Comparison of ENCODE assay signal across 2 cellular contexts in the genomic region with DNA sequence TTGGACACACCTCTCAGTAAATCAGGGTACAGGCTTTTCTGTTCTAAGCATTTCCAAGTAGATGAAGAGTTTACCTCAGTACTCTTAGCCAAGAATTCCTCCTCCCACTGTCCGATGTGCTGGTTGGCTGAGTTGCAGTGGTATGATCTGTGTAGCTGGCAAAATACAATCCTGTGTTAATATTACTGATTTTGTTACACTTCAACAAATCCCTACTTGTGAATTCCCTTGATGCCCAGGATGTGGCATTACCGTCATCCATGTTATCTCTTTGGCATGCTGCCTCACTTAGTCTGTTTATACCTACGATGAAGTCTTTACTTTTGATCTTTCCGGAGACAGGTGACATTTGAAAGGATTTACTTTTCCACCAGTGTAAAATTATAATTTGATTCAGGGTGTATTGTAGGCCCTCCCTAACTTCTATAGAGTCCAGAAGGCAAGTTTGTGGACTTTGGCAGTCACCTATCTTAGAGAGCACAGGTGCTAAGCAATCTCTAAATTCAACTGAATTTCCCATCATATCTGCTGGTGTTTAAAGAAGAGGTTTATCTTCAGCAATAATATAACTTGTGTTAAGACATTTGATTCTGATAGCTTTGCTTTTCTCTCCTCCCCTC.
TF ChIP-seq lines count a peak whose summit lies in the region.

No MANE protein-coding gene starts in this region.

TF ChIP-seq in SK-N-SH treated with all-trans-retinoic acid at 6 μM for 48 hours, 23 proteins besides CTCF, POLR2A, EP300 and RAD21 (continued from another document):
- TF ChIP-seq, protein P1, sequence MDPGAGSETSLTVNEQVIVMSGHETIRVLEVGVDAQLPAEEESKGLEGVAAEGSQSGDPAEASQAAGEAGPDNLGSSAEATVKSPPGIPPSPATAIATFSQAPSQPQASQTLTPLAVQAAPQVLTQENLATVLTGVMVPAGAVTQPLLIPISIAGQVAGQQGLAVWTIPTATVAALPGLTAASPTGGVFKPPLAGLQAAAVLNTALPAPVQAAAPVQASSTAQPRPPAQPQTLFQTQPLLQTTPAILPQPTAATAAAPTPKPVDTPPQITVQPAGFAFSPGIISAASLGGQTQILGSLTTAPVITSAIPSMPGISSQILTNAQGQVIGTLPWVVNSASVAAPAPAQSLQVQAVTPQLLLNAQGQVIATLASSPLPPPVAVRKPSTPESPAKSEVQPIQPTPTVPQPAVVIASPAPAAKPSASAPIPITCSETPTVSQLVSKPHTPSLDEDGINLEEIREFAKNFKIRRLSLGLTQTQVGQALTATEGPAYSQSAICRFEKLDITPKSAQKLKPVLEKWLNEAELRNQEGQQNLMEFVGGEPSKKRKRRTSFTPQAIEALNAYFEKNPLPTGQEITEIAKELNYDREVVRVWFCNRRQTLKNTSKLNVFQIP (CRISPR knock-in tag; IDR thresholded peaks at IDR 0.05; ENCODE audit: borderline replicate concordance, low read depth) = no peak
- TF ChIP-seq ZNF565 (CRISPR knock-in tag; conservative IDR thresholded peaks at IDR 0.05; ENCODE audit: low read depth) = no peak
- TF ChIP-seq TCF4 (CRISPR knock-in tag; IDR thresholded peaks at IDR 0.05; ENCODE audit: borderline replicate concordance) = no peak
- no peak for TF ChIP-seq RARB (CRISPR knock-in tag; IDR thresholded peaks at IDR 0.05)
- TF ChIP-seq, protein P2, sequence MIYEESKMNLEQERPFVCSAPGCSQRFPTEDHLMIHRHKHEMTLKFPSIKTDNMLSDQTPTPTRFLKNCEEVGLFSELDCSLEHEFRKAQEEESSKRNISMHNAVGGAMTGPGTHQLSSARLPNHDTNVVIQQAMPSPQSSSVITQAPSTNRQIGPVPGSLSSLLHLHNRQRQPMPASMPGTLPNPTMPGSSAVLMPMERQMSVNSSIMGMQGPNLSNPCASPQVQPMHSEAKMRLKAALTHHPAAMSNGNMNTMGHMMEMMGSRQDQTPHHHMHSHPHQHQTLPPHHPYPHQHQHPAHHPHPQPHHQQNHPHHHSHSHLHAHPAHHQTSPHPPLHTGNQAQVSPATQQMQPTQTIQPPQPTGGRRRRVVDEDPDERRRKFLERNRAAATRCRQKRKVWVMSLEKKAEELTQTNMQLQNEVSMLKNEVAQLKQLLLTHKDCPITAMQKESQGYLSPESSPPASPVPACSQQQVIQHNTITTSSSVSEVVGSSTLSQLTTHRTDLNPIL (CRISPR knock-in tag; IDR thresholded peaks at IDR 0.05; ENCODE audit: low read depth) = no peak
- TF ChIP-seq GLIS3 (CRISPR knock-in tag; IDR thresholded peaks at IDR 0.05) = no peak
- no peak for TF ChIP-seq ZFP3 (CRISPR knock-in tag; IDR thresholded peaks at IDR 0.05)
- TF ChIP-seq, protein P3, sequence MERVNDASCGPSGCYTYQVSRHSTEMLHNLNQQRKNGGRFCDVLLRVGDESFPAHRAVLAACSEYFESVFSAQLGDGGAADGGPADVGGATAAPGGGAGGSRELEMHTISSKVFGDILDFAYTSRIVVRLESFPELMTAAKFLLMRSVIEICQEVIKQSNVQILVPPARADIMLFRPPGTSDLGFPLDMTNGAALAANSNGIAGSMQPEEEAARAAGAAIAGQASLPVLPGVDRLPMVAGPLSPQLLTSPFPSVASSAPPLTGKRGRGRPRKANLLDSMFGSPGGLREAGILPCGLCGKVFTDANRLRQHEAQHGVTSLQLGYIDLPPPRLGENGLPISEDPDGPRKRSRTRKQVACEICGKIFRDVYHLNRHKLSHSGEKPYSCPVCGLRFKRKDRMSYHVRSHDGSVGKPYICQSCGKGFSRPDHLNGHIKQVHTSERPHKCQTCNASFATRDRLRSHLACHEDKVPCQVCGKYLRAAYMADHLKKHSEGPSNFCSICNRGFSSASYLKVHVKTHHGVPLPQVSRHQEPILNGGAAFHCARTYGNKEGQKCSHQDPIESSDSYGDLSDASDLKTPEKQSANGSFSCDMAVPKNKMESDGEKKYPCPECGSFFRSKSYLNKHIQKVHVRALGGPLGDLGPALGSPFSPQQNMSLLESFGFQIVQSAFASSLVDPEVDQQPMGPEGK (CRISPR knock-in tag; IDR thresholded peaks at IDR 0.05; ENCODE audit: borderline replicate concordance) = no peak
- TF ChIP-seq, protein P4, sequence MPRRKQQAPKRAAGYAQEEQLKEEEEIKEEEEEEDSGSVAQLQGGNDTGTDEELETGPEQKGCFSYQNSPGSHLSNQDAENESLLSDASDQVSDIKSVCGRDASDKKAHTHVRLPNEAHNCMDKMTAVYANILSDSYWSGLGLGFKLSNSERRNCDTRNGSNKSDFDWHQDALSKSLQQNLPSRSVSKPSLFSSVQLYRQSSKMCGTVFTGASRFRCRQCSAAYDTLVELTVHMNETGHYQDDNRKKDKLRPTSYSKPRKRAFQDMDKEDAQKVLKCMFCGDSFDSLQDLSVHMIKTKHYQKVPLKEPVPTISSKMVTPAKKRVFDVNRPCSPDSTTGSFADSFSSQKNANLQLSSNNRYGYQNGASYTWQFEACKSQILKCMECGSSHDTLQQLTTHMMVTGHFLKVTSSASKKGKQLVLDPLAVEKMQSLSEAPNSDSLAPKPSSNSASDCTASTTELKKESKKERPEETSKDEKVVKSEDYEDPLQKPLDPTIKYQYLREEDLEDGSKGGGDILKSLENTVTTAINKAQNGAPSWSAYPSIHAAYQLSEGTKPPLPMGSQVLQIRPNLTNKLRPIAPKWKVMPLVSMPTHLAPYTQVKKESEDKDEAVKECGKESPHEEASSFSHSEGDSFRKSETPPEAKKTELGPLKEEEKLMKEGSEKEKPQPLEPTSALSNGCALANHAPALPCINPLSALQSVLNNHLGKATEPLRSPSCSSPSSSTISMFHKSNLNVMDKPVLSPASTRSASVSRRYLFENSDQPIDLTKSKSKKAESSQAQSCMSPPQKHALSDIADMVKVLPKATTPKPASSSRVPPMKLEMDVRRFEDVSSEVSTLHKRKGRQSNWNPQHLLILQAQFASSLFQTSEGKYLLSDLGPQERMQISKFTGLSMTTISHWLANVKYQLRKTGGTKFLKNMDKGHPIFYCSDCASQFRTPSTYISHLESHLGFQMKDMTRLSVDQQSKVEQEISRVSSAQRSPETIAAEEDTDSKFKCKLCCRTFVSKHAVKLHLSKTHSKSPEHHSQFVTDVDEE (CRISPR knock-in tag; IDR thresholded peaks at IDR 0.05) = no peak

TF ChIP-seq in SK-N-SH, 30 proteins besides CTCF, POLR2A, EP300 and RAD21 (continued from another document):
- TF ChIP-seq, protein P5, sequence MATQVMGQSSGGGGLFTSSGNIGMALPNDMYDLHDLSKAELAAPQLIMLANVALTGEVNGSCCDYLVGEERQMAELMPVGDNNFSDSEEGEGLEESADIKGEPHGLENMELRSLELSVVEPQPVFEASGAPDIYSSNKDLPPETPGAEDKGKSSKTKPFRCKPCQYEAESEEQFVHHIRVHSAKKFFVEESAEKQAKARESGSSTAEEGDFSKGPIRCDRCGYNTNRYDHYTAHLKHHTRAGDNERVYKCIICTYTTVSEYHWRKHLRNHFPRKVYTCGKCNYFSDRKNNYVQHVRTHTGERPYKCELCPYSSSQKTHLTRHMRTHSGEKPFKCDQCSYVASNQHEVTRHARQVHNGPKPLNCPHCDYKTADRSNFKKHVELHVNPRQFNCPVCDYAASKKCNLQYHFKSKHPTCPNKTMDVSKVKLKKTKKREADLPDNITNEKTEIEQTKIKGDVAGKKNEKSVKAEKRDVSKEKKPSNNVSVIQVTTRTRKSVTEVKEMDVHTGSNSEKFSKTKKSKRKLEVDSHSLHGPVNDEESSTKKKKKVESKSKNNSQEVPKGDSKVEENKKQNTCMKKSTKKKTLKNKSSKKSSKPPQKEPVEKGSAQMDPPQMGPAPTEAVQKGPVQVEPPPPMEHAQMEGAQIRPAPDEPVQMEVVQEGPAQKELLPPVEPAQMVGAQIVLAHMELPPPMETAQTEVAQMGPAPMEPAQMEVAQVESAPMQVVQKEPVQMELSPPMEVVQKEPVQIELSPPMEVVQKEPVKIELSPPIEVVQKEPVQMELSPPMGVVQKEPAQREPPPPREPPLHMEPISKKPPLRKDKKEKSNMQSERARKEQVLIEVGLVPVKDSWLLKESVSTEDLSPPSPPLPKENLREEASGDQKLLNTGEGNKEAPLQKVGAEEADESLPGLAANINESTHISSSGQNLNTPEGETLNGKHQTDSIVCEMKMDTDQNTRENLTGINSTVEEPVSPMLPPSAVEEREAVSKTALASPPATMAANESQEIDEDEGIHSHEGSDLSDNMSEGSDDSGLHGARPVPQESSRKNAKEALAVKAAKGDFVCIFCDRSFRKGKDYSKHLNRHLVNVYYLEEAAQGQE (IDR thresholded peaks at IDR 0.05; ENCODE audit: low read depth, low read length) = no peak
- TF ChIP-seq, protein P6, sequence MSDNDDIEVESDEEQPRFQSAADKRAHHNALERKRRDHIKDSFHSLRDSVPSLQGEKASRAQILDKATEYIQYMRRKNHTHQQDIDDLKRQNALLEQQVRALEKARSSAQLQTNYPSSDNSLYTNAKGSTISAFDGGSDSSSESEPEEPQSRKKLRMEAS (IDR thresholded peaks at IDR 0.05; ENCODE audit: low read depth) = no peak
- TF ChIP-seq, protein P7, sequence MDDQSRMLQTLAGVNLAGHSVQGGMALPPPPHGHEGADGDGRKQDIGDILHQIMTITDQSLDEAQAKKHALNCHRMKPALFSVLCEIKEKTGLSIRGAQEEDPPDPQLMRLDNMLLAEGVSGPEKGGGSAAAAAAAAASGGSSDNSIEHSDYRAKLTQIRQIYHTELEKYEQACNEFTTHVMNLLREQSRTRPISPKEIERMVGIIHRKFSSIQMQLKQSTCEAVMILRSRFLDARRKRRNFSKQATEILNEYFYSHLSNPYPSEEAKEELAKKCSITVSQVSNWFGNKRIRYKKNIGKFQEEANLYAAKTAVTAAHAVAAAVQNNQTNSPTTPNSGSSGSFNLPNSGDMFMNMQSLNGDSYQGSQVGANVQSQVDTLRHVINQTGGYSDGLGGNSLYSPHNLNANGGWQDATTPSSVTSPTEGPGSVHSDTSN (IDR thresholded peaks at IDR 0.05) = no peak
- TF ChIP-seq, protein P8, sequence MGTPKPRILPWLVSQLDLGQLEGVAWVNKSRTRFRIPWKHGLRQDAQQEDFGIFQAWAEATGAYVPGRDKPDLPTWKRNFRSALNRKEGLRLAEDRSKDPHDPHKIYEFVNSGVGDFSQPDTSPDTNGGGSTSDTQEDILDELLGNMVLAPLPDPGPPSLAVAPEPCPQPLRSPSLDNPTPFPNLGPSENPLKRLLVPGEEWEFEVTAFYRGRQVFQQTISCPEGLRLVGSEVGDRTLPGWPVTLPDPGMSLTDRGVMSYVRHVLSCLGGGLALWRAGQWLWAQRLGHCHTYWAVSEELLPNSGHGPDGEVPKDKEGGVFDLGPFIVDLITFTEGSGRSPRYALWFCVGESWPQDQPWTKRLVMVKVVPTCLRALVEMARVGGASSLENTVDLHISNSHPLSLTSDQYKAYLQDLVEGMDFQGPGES (IDR thresholded peaks at IDR 0.05; ENCODE audit: low read depth, low read length) = no peak
- TF ChIP-seq FOXM1 (IDR thresholded peaks at IDR 0.05; ENCODE audit: low read depth) (no peak), CHD2 (IDR thresholded peaks at IDR 0.05; ENCODE audit: low read length, partially characterized antibody) (no peak), FOXJ3 (CRISPR knock-in tag; IDR thresholded peaks at IDR 0.05) (no peak), TAF1 (IDR thresholded peaks at IDR 0.05; ENCODE audit: borderline replicate concordance, low read depth, low read length) (no peak), FOSL2 (IDR thresholded peaks at IDR 0.05; ENCODE audit: borderline replicate concordance, low read depth) (no peak)
- TF ChIP-seq, protein P9, sequence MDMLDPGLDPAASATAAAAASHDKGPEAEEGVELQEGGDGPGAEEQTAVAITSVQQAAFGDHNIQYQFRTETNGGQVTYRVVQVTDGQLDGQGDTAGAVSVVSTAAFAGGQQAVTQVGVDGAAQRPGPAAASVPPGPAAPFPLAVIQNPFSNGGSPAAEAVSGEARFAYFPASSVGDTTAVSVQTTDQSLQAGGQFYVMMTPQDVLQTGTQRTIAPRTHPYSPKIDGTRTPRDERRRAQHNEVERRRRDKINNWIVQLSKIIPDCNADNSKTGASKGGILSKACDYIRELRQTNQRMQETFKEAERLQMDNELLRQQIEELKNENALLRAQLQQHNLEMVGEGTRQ (IDR thresholded peaks at IDR 0.05; ENCODE audit: borderline replicate concordance, low read depth, low read length) = no peak
